ENCODE assay signal across 18 cellular contexts in genomic region chr16:58119509-58119845, GRCh38. TPM values are rescaled to one million over a fixed set of nuclear protein-coding genes. Genes with fewer than 3 reads are reported as not detected.
DNase-seq lines count a peak whose midpoint lies in the region; ATAC-seq and TF ChIP-seq lines count a peak whose summit lies in the region.
"Had no signal": no experiment of that assay in that cellular context is flagged by ENCODE, and none has a peak within 500 bp of the region (broad histone marks: within the 10 kb centered on the region; RNA-seq: fewer than 3 reads in every experiment).

No MANE protein-coding gene starts in this region.

- H3K4me1 ChIP-seq in body of pancreas (peaks cover 52% of the 10 kb centered on the region), stomach (peaks cover 33 to 87% (median 58%) of the 10 kb centered on the region in 4 donors), neural progenitor cell (peaks cover 22% of the 10 kb centered on the region)

- H2AFZ ChIP-seq in neural progenitor cell (replicated peaks) = no peak overlapping the region

- peaks cover 8% of the 10 kb centered on the region for H3F3A ChIP-seq in neural progenitor cell (ENCODE audit: low read depth)

- H4K20me1 ChIP-seq in neural progenitor cell (ENCODE audit: low read depth) = peaks cover 84% of the 10 kb centered on the region

- no peaks in the 10 kb centered on the region for H3K27me3 Mint-ChIP-seq in neural progenitor cell (ENCODE audit: insufficient read depth, low read depth)
- H3K27me3 Mint-ChIP-seq in activated T-cell treated with anti-CD3 and anti-CD28 coated beads, Interleukin-2, amount 50 U/mL, for 4 hours (ENCODE audit: low read depth) = no peaks in the 10 kb centered on the region

- peaks cover 40% of the 10 kb centered on the region for H3K4me1 Mint-ChIP-seq in neural progenitor cell
- H3K4me1 Mint-ChIP-seq in activated T-cell treated with anti-CD3 and anti-CD28 coated beads, Interleukin-2, amount 50 U/mL, for 4 hours (ENCODE audit: low read depth) = peaks cover 38% of the 10 kb centered on the region

- H3K27ac ChIP-seq in body of pancreas (peak overlapping the region in 3 of 4 donors; percentile 14 to 58 (median 49)), layer of hippocampus (ENCODE audit: low read depth, low read length) (peak overlapping the region; percentile 4), stomach (peak overlapping the region; percentile 27 to 66 (median 34)), neural progenitor cell (no peak overlapping the region)
- H3K27ac ChIP-seq: psoas muscle, suprapubic skin had no signal

- no peak overlapping the region for H3K4me2 ChIP-seq in neural progenitor cell

- peaks cover 18% of the 10 kb centered on the region for H3K36me3 Mint-ChIP-seq in neural progenitor cell
- H3K36me3 Mint-ChIP-seq in activated T-cell treated with anti-CD3 and anti-CD28 coated beads, Interleukin-2, amount 50 U/mL, for 4 hours (ENCODE audit: insufficient read depth) = peaks cover 15% of the 10 kb centered on the region

- H3K9me3 ChIP-seq in body of pancreas (no peaks in the 10 kb centered on the region), stomach (no peaks in the 10 kb centered on the region), neural progenitor cell (ENCODE audit: low read depth) (no peaks in the 10 kb centered on the region)
- H3K9me3 ChIP-seq: psoas muscle, suprapubic skin had no signal

- H3K36me3 ChIP-seq in body of pancreas (replicated peaks in 1 of 2; ENCODE audit: insufficient read depth in 1 of 2, low read depth in 2 of 2) (peaks cover 9% of the 10 kb centered on the region in 2 donors), stomach (peaks cover 20 to 23% (median 22%) of the 10 kb centered on the region in 4 donors), neural progenitor cell (no peaks in the 10 kb centered on the region)

- H3K9me3 Mint-ChIP-seq in neural progenitor cell = no peaks in the 10 kb centered on the region
- H3K9me3 Mint-ChIP-seq in activated T-cell treated with anti-CD3 and anti-CD28 coated beads, Interleukin-2, amount 50 U/mL, for 4 hours = no peaks in the 10 kb centered on the region
- H3K9me3 Mint-ChIP-seq: activated naive CD4-positive, alpha-beta T cell treated with anti-CD3 and anti-CD28 coated beads, Interleukin-2, amount 50 U/mL, for 72 hours had no signal

- ATAC-seq in body of pancreas (peak; percentile 17), esophagus mucosa (no peak)
- no peak for ATAC-seq in activated T-cell treated with anti-CD3 and anti-CD28 coated beads, Interleukin-2, amount 50 U/mL, for 4 hours
- ATAC-seq: activated naive CD4-positive, alpha-beta T cell treated with anti-CD3 and anti-CD28 coated beads, Interleukin-2, amount 50 U/mL, for 72 hours had no signal

- H3K4me3 Mint-ChIP-seq in neural progenitor cell = no peak overlapping the region
- no peak overlapping the region for H3K4me3 Mint-ChIP-seq in activated T-cell treated with anti-CD3 and anti-CD28 coated beads, Interleukin-2, amount 50 U/mL, for 4 hours

- no peak for TF ChIP-seq EP300 in stomach (IDR thresholded peaks at IDR 0.05)

- H3K4me3 ChIP-seq in body of pancreas (no peak overlapping the region), stomach (no peak overlapping the region), neural progenitor cell (no peak overlapping the region)
- H3K4me3 ChIP-seq: psoas muscle, suprapubic skin had no signal

- TF ChIP-seq CTCF in body of pancreas (IDR thresholded peaks at IDR 0.05) = no peak
- TF ChIP-seq CTCF in stomach (IDR thresholded peaks at IDR 0.05) = no peak
- TF ChIP-seq CTCF in neural progenitor cell (IDR thresholded peaks at IDR 0.05) = no peak

- no peak for TF ChIP-seq POLR2A in body of pancreas (IDR thresholded peaks at IDR 0.05)
- no peak for TF ChIP-seq POLR2A in stomach (IDR thresholded peaks at IDR 0.05)

- 38 to 50% methylated on average over 8 of the region's 8 CpGs for WGBS in body of pancreas, 2 donors
- 26 to 72% (median 42%) methylated on average over 8 of the region's 8 CpGs for WGBS in stomach, 5 donors

- H3K27me3 ChIP-seq in body of pancreas (no peaks in the 10 kb centered on the region), layer of hippocampus (ENCODE audit: control insufficient read depth, insufficient read depth, low read length) (no peaks in the 10 kb centered on the region), stomach (no peaks in the 10 kb centered on the region), neural progenitor cell (no peaks in the 10 kb centered on the region)
- H3K27me3 ChIP-seq: suprapubic skin had no signal

- no peak overlapping the region for H3K9ac ChIP-seq in neural progenitor cell

- H3K27ac Mint-ChIP-seq in neural progenitor cell = no peak overlapping the region

- intact Hi-C loops in body of pancreas (cut with DNase I) (loop anchor here (10.0 kb wide), 1 partner anchor 215 kb away; no protein-coding TSS in a partner anchor), stomach (cut with DNase I; ENCODE audit: low total_unique reads) (no loop called here)

- peaks cover 84% of the 10 kb centered on the region for H3K79me2 ChIP-seq in neural progenitor cell (ENCODE audit: low read depth)

- DNase-seq in NCI-H2029 (lab: John Stamatoyannopoulos, UW) (peak; percentile 1), body of pancreas (peak in 1 of 4 donors; percentile 27), stomach (no peak), NCI-H128 (lab: John Stamatoyannopoulos, UW; ENCODE audit: unreplicated experiment) (no peak), neural progenitor cell (ENCODE audit: low spot score) (no peak)
- no peak for DNase-seq in activated T-cell treated with anti-CD3 and anti-CD28 coated beads, Interleukin-2, amount 50 U/mL, for 4 hours
- DNase-seq: activated T-cell treated with anti-CD3 and anti-CD28 coated beads for 4 hours; AML-193; Calu3; effector CD4-positive, alpha-beta T cell; H7; NCI-H2081 treated with DMSO at 0.1 percent for 48 hours; NCI-H82; psoas muscle had no signal

RNA-seq across cellular contexts. Expression of gene CFAP20, which starts 9.7 kb away (rescaled TPM):
- 10 to 100 TPM; 11.9 to 33.2 TPM for total RNA-seq in body of pancreas
- total RNA-seq in stomach = 10 to 100 TPM in 4 of 5 donors, under 1 TPM in 1; 0.58 to 81.7 (median 25.1) TPM
- 10 to 100 TPM; 15.3 to 36.0 (median 22.5) TPM for polyA plus RNA-seq in stomach
- 93.6 and 93.8 TPM in 2 replicates for total RNA-seq in neural progenitor cell (ENCODE audit: low replicate concordance)
- total RNA-seq in esophagus mucosa = 15.8 TPM
- 10 to 100 TPM; 60.6 to 77.5 (median 65.3) TPM for total RNA-seq in activated T-cell treated with anti-CD3 and anti-CD28 coated beads, Interleukin-2, amount 50 U/mL, for 4 hours
